ENCODE assay signal across 28 cellular contexts in genomic region chr9:105856020-105856419, GRCh38.
"Had no signal": no experiment of that assay in that cellular context is flagged by ENCODE, and none has a peak within 500 bp of the region (broad histone marks: within the 10 kb centered on the region; RNA-seq: fewer than 3 reads in every experiment).

No MANE protein-coding gene starts in this region.

- H3K4me3 ChIP-seq: adrenal gland, body of pancreas, heart left ventricle had no signal

- H3K9me3 ChIP-seq: adrenal gland, body of pancreas, heart left ventricle had no signal

- H3K4me1 ChIP-seq: adrenal gland, body of pancreas had no signal

- H3K27me3 ChIP-seq: adrenal gland, body of pancreas, heart left ventricle had no signal

- DNase-seq: activated B cell treated with CpG ODN at 0.5 μM for 24 hours; activated CD4-positive, alpha-beta T cell treated with anti-CD3 and anti-CD28 coated beads for 48 hours; activated CD4-positive, alpha-beta T cell treated with anti-CD3 and anti-CD28 coated beads, Interleukin-2, amount 50 U/mL, for 1 hour; activated CD4-positive, alpha-beta T cell treated with anti-CD3 and anti-CD28 coated beads, Interleukin-2, amount 50 U/mL, for 48 hours; activated CD8-positive, alpha-beta memory T cell treated with anti-CD3 and anti-CD28 coated beads for 24 hours; activated CD8-positive, alpha-beta T cell treated with anti-CD3 and anti-CD28 coated beads for 36 hours; activated effector memory CD4-positive, alpha-beta T cell treated with Interleukin-2 at 50 U/mL for 16 hours; activated gamma-delta T cell treated with Interleukin-2 at 50 U/mL for 16 hours; activated naive CD4-positive, alpha-beta T cell treated with anti-CD3 and anti-CD28 coated beads, Interleukin-2, amount 50 U/mL, for 16 hours; activated naive CD4-positive, alpha-beta T cell treated with Interleukin-2 at 50 U/mL for 16 hours; activated T-cell treated with anti-CD3 and anti-CD28 coated beads, Interleukin-2, amount 50 U/mL, for 4 hours; adrenal gland; amygdala; aorta; body of pancreas; caudate nucleus; cortex of kidney; dermis blood vessel endothelial cell; effector CD4-positive, alpha-beta T cell; foreskin fibroblast; glutamatergic neuron; heart left ventricle; T-helper 17 cell; T1000; WERI-Rb-1 had no signal

- H3K27ac ChIP-seq: adrenal gland, body of pancreas, epithelial cell of prostate, heart left ventricle, WERI-Rb-1 had no signal

- H3K36me3 ChIP-seq: adrenal gland, heart left ventricle, WERI-Rb-1 had no signal

- ATAC-seq: activated CD4-positive, CD25-positive, alpha-beta regulatory T cell treated with anti-CD3 and anti-CD28 coated beads, Interleukin-2, amount 50 U/mL, for 24 hours; activated CD8-positive, alpha-beta T cell treated with anti-CD3 and anti-CD28 coated beads for 36 hours; activated T-cell treated with anti-CD3 and anti-CD28 coated beads, Interleukin-2, amount 50 U/mL, for 4 hours; activated T-helper 17 cell treated with anti-CD3 and anti-CD28 coated beads, Interleukin-2, amount 50 U/mL, for 72 hours; body of pancreas; heart left ventricle; T-helper 17 cell had no signal
